8 cellular contexts compared by ENCODE assay signal in the genomic region with DNA sequence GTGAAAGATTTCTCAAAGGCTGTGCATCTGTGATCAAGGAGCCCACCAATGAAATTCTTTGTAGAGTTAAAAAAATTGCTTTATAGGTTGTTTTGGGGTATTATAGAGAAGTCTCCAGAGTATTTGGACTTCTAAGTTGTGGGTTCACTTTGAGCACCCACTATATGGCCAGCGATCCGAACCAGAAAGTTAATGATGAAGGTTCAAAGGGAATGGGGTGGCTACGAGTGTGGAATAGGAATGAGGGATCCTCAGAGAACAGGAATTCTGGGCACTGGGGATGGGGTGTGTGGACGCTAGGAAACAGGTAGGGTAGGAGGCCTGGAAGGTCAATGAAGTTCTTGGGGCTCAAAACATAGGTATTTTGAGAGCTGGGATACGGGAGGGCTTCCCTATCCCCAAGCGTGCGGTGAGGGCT. TPM values are rescaled to one million over a fixed set of nuclear protein-coding genes. Genes with fewer than 3 reads are reported as not detected.
DNase-seq lines count a peak whose midpoint lies in the region; ATAC-seq and TF ChIP-seq lines count a peak whose summit lies in the region.

No MANE protein-coding gene starts in this region.

- no peak for ATAC-seq in natural killer cell treated with Interleukin-12 subunit alpha and Interleukin-12 subunit beta and Interleukin-15 and Interleukin-18, amount 100 ng/mL, for 72 hours
- no peak for ATAC-seq in GM21786 (IDR thresholded peaks at IDR 0.05; ENCODE audit: unreplicated experiment)

- peaks cover 6% of the 10 kb centered on the region for H3K36me3 Mint-ChIP-seq in natural killer cell treated with Interleukin-12 subunit alpha and Interleukin-12 subunit beta and Interleukin-15 and Interleukin-18, amount 100 ng/mL, for 72 hours

- intact Hi-C loops in dorsolateral prefrontal cortex (cut with DNase I) = loop anchor here (5.0 to 10.0 kb wide), 3 partner anchors 160 to 282 kb away; a partner anchor contains a TSS

- DNase-seq in LNCaP clone FGC (ENCODE audit: low read depth) (no peak), dorsolateral prefrontal cortex (no peak), OCI-M1 (lab: John Stamatoyannopoulos, UW) (no peak), mucosa of gallbladder (ENCODE audit: low spot score) (no peak), HUDEP-2 (lab: John Stamatoyannopoulos, UW; ENCODE audit: unreplicated experiment in 76 of 76) (no peak)
- no peak for DNase-seq in natural killer cell treated with Interleukin-12 subunit alpha and Interleukin-12 subunit beta and Interleukin-15 and Interleukin-18, amount 100 ng/mL, for 72 hours (ENCODE audit: low spot score)

- H3K4me1 ChIP-seq in BLaER1 = peaks cover 82% of the 10 kb centered on the region

- peak overlapping the region; percentile 94 for H3K4me2 ChIP-seq in BLaER1

- H3K9me3 Mint-ChIP-seq in natural killer cell treated with Interleukin-12 subunit alpha and Interleukin-12 subunit beta and Interleukin-15 and Interleukin-18, amount 100 ng/mL, for 72 hours = no peaks in the 10 kb centered on the region

- no peaks in the 10 kb centered on the region for H3K9me3 ChIP-seq in BLaER1

- H3K36me3 ChIP-seq in BLaER1 = 0 out of 2 replicates have a peak, but pooled peaks cover 10% of the 10 kb centered on the region

- peaks cover 30 to 39% of the 10 kb centered on the region in 2 donors for H3K4me1 Mint-ChIP-seq in natural killer cell treated with Interleukin-12 subunit alpha and Interleukin-12 subunit beta and Interleukin-15 and Interleukin-18, amount 100 ng/mL, for 72 hours (ENCODE audit: low read depth in 2 of 2)

- peak overlapping the region; percentile 87 for H3K9ac ChIP-seq in BLaER1

- H3K4me3 ChIP-seq in BLaER1 (peak overlapping the region; percentile 96), LNCaP clone FGC (ENCODE audit: low read depth, low read length) (peak overlapping the region; percentile 99), dorsolateral prefrontal cortex (peak overlapping the region; percentile 50 to 89 (median 77))

- peak overlapping the region; percentile 99 for H3K4me3 Mint-ChIP-seq in natural killer cell treated with Interleukin-12 subunit alpha and Interleukin-12 subunit beta and Interleukin-15 and Interleukin-18, amount 100 ng/mL, for 72 hours

- peak overlapping the region; percentile 87 to 88 for H3K27ac Mint-ChIP-seq in natural killer cell treated with Interleukin-12 subunit alpha and Interleukin-12 subunit beta and Interleukin-15 and Interleukin-18, amount 100 ng/mL, for 72 hours

- H3K27me3 ChIP-seq in BLaER1 (no peaks in the 10 kb centered on the region), dorsolateral prefrontal cortex (no peaks in the 10 kb centered on the region)

- no peak for TF ChIP-seq CTCF in LNCaP clone FGC (IDR thresholded peaks at IDR 0.05; ENCODE audit: control insufficient read depth, extremely low read depth, insufficient read depth)
- no peak for TF ChIP-seq CTCF in dorsolateral prefrontal cortex (IDR thresholded peaks at IDR 0.05 in 54 of 56, conservative IDR thresholded peaks at IDR 0.05 in 2 of 56; ENCODE audit: low read depth in 1 of 56, partially characterized antibody in 56 of 56)

- peak overlapping the region; percentile 85 for H3K27ac ChIP-seq in BLaER1
- peak overlapping the region in 3 of 59 donors; percentile 31 to 60 (median 57) for H3K27ac ChIP-seq in dorsolateral prefrontal cortex

- peaks cover 56% of the 10 kb centered on the region for H4K20me1 ChIP-seq in BLaER1

- H3K27me3 Mint-ChIP-seq in natural killer cell treated with Interleukin-12 subunit alpha and Interleukin-12 subunit beta and Interleukin-15 and Interleukin-18, amount 100 ng/mL, for 72 hours = no peaks in the 10 kb centered on the region

RNA-seq across cellular contexts. Expression of a gene that starts 0.8 kb away (rescaled TPM):
- total RNA-seq in dorsolateral prefrontal cortex (10 to 100 TPM in 119 of 120 experiments, 1 to 10 TPM in 1; 9.6 to 20.4 (median 14.1) TPM), mucosa of gallbladder (8.4 TPM)
- total RNA-seq in natural killer cell treated with Interleukin-12 subunit alpha and Interleukin-12 subunit beta and Interleukin-15 and Interleukin-18, amount 100 ng/mL, for 72 hours = 10 to 100 TPM; 16.4 to 27.3 TPM

RNA-seq across cellular contexts. Expression of a gene that starts 39.9 kb away (rescaled TPM):
- total RNA-seq in dorsolateral prefrontal cortex (under 1 TPM in 1 of 120 experiments, not detected in 119; 0.35 TPM), mucosa of gallbladder (not detected)
- total RNA-seq in natural killer cell treated with Interleukin-12 subunit alpha and Interleukin-12 subunit beta and Interleukin-15 and Interleukin-18, amount 100 ng/mL, for 72 hours = under 1 TPM in 1 of 2 donors, not detected in 1; 0.12 TPM

RNA-seq across cellular contexts. Expression of a gene that starts 59.1 kb away (rescaled TPM):
- total RNA-seq in dorsolateral prefrontal cortex = under 1 TPM in 64 of 120 experiments, not detected in 56; 0.03 to 0.26 (median 0.08) TPM
- total RNA-seq in natural killer cell treated with Interleukin-12 subunit alpha and Interleukin-12 subunit beta and Interleukin-15 and Interleukin-18, amount 100 ng/mL, for 72 hours = not detected
- total RNA-seq in mucosa of gallbladder = 1.8 TPM
